ENCODE assay signal across 21 cellular contexts in the genomic region with DNA sequence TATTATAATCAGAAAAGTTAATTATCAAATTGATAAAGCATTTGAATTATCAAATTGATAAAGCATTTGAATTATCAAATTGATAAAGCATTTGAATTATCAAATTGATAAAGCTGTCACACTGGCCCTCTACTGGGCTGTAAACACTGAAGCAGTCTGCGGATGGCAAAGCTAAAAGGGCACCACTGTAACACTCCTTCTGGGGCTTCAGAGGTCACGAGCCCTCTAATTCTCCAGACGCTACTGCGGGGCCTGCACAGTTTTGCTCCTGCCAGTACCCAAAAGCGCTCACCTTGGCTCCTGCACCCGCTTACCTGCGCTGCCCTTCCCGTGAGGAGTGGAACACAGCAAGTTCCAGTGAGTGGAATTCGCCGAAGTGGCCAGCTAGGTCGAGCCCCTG.
DNase-seq lines count a peak whose midpoint lies in the region; ATAC-seq, FAIRE-seq and TF ChIP-seq lines count a peak whose summit lies in the region.
"Had no signal": no experiment of that assay in that cellular context is flagged by ENCODE, and none has a peak within 500 bp of the region (broad histone marks: within the 10 kb centered on the region; RNA-seq: fewer than 3 reads in every experiment).

No MANE protein-coding gene starts in this region.

- no peak overlapping the region for H2BK120ac ChIP-seq in H1 (replicated peaks; ENCODE audit: low read depth, low read length)
- H2BK120ac ChIP-seq in mesenchymal stem cell (ENCODE audit: low read depth, low read length): no peak overlapping the region

- H3K79me2 ChIP-seq in PC-9 (ENCODE audit: low read depth): no peaks in the 10 kb centered on the region
- H3K79me2 ChIP-seq in H1 (ENCODE audit: control insufficient read depth in 1 of 2, insufficient read depth in 2 of 2, low read length in 2 of 2): no peaks in the 10 kb centered on the region

- TF ChIP-seq CTCF in PC-9 (conservative IDR thresholded peaks at IDR 0.05) (no peak), H1 (IDR thresholded peaks at IDR 0.05; ENCODE audit: control extremely low read depth in 1 of 3, insufficient read depth in 1 of 3, low read depth in 1 of 3, low read length in 3 of 3) (no peak)

- CTCF ChIA-PET in PC-9 (lab: Charles Lee): no interaction called here
- CTCF ChIA-PET in H1 (lab: Charles Lee; ENCODE audit: partially characterized antibody): no interaction called here

- no peak overlapping the region for H3K18ac ChIP-seq in H1 (ENCODE audit: extremely low read depth, low read length)
- H3K18ac ChIP-seq in mesenchymal stem cell (ENCODE audit: low read depth in 1 of 2, low read length in 2 of 2): no peak overlapping the region

- no peak overlapping the region for H2BK5ac ChIP-seq in H1 (ENCODE audit: low read depth, low read length)
- peak overlapping the region; percentile 3 for H2BK5ac ChIP-seq in mesenchymal stem cell (ENCODE audit: low read depth, low read length, poor library complexity, severe bottlenecking)

- ATAC-seq in GM21526 (IDR thresholded peaks at IDR 0.05; ENCODE audit: low FRiP score, unreplicated experiment): no peak

- no peak for TF ChIP-seq EP300 in H1 (IDR thresholded peaks at IDR 0.05; ENCODE audit: borderline replicate concordance in 1 of 2, low read depth in 2 of 2, low read length in 2 of 2)

- H3K9ac ChIP-seq in H1 (replicated peaks in 1 of 4; ENCODE audit: extremely low read depth in 1 of 4, low read depth in 3 of 4, low read length in 3 of 4) (no peak overlapping the region), mesenchymal stem cell (ENCODE audit: low read length) (no peak overlapping the region)

- no peaks in the 10 kb centered on the region for H3K36me3 ChIP-seq in PC-9 (ENCODE audit: low read depth)
- no peaks in the 10 kb centered on the region for H3K36me3 ChIP-seq in H1 (ENCODE audit: control insufficient read depth in 2 of 4, insufficient read depth in 4 of 4, low read length in 3 of 4)
- H3K36me3 ChIP-seq in mesenchymal stem cell (ENCODE audit: control insufficient read depth in 1 of 2, insufficient read depth in 2 of 2, low read depth in 1 of 2, low read length in 2 of 2): no peaks in the 10 kb centered on the region
- H3K36me3 ChIP-seq: BE2C, HAP-1 had no signal

- H2AFZ ChIP-seq in PC-9 (0 out of 2 replicates have a peak overlapping the region, but pooled peaks have one; percentile 25), H1 (ENCODE audit: low read length) (peak overlapping the region; percentile 77; the same call in 1 of the 2 replicates), mesenchymal stem cell (ENCODE audit: low read depth, low read length) (no peak overlapping the region)

- no TSS peak for BruUV-seq in PC-9 (replicated peaks; lab: Mats Ljungman, UMichigan)

- H3K4me1 ChIP-seq in PC-9 (replicated peaks; ENCODE audit: insufficient read depth): no peaks in the 10 kb centered on the region
- H3K4me1 ChIP-seq in H1 (replicated peaks in 1 of 4; ENCODE audit: control insufficient read depth in 3 of 4, insufficient read depth in 4 of 4, low read length in 3 of 4): no peaks in the 10 kb centered on the region
- no peaks in the 10 kb centered on the region for H3K4me1 ChIP-seq in mesenchymal stem cell (ENCODE audit: control insufficient read depth, insufficient read depth, low read depth, low read length)
- H3K4me1 ChIP-seq: BE2C, HAP-1 had no signal

- no peak for TF ChIP-seq POLR2A in H1 (IDR thresholded peaks at IDR 0.05; ENCODE audit: control extremely low read depth in 1 of 2, low read depth in 2 of 2, low read length in 2 of 2)

- H3K14ac ChIP-seq in H1 (ENCODE audit: insufficient read length) (no peak overlapping the region), mesenchymal stem cell (ENCODE audit: low read length in 2 of 2) (no peak overlapping the region)

- H2BK12ac ChIP-seq in H1 (ENCODE audit: low read depth, low read length) (no peak overlapping the region; the same call in 1 of the 2 replicates), mesenchymal stem cell (ENCODE audit: low read length in 2 of 2) (no peak overlapping the region)

- H3K56ac ChIP-seq in H1 (replicated peaks; ENCODE audit: insufficient read length, low read depth, low read length): no peak overlapping the region

- TF ChIP-seq RAD21 in H1 (IDR thresholded peaks at IDR 0.05 in 1 of 2, conservative IDR thresholded peaks at IDR 0.05 in 1 of 2; ENCODE audit: low read depth in 2 of 2, low read length in 2 of 2): 0 out of 4 replicates have a peak, but pooled peaks of 1 of the 2 experiments have one; percentile 2

- no peak overlapping the region for H3K23ac ChIP-seq in H1 (ENCODE audit: insufficient read length)
- H3K23ac ChIP-seq in mesenchymal stem cell (ENCODE audit: low read length in 2 of 2): no peak overlapping the region

- H3K4me3 ChIP-seq in PC-9 (no peak overlapping the region), H1 (ENCODE audit: extremely low read depth in 1 of 4, insufficient read depth in 2 of 4, low read depth in 3 of 4, low read length in 4 of 4) (no peak overlapping the region), mesenchymal stem cell (ENCODE audit: insufficient read depth in 1 of 2, low read depth in 1 of 2, low read length in 2 of 2) (no peak overlapping the region)
- H3K4me3 ChIP-seq: HAP-1 had no signal

- H4K91ac ChIP-seq in H1 (replicated peaks; ENCODE audit: insufficient read length, low read length): no peak overlapping the region
- no peak overlapping the region for H4K91ac ChIP-seq in mesenchymal stem cell (ENCODE audit: low read length)

- H2BK15ac ChIP-seq in H1 (ENCODE audit: low read length): no peak overlapping the region
- H2BK15ac ChIP-seq in mesenchymal stem cell (ENCODE audit: low read depth, poor library complexity, severe bottlenecking): no peak overlapping the region

- H4K8ac ChIP-seq in H1 (ENCODE audit: extremely low read depth, insufficient read depth, low read length) (no peak overlapping the region), mesenchymal stem cell (ENCODE audit: low read length) (peak overlapping the region; percentile 4)

- H3K4ac ChIP-seq in H1 (replicated peaks; ENCODE audit: insufficient read length, low read depth, low read length) (no peak overlapping the region), mesenchymal stem cell (ENCODE audit: low read depth in 1 of 2, low read length in 2 of 2) (no peak overlapping the region)

- no peak overlapping the region for H3K27ac ChIP-seq in PC-9
- H3K27ac ChIP-seq in H1 (ENCODE audit: low read depth, low read length): no peak overlapping the region; the same call in 1 of the 2 replicates
- H3K27ac ChIP-seq in mesenchymal stem cell (ENCODE audit: low read length, poor library complexity, severe bottlenecking): no peak overlapping the region

- H3K27me3 ChIP-seq in PC-9 (ENCODE audit: insufficient read depth, low read depth): no peaks in the 10 kb centered on the region
- H3K27me3 ChIP-seq in H1 (replicated peaks in 1 of 4; ENCODE audit: control insufficient read depth in 3 of 4, extremely low read depth in 1 of 4, insufficient read depth in 3 of 4, low read length in 3 of 4): no peaks in the 10 kb centered on the region
- no peaks in the 10 kb centered on the region for H3K27me3 ChIP-seq in mesenchymal stem cell (ENCODE audit: control insufficient read depth in 1 of 2, insufficient read depth in 1 of 2, low read length in 2 of 2)
- H3K27me3 ChIP-seq: BE2C had no signal

- DNase-seq in PC-9 (no peak), H1 (ENCODE audit: low read depth in 1 of 2, low spot score in 2 of 2) (no peak), mesenchymal stem cell (no peak), NCI-H2081 (lab: John Stamatoyannopoulos, UW) (no peak), globus pallidus (ENCODE audit: low spot score) (no peak)
- DNase-seq in stimulated activated CD4-positive, alpha-beta T cell treated with anti-CD3 and anti-CD28 coated beads, Interleukin-1b, Interleukin-23, amount 100 ng/mL, for 48 hours: no peak
- DNase-seq: ACHN; BE2C; C1 segment of cervical spinal cord; CD4-positive, CD25-positive, alpha-beta regulatory T cell; CD8-positive, alpha-beta memory T cell; COR-L47; DMS 273 treated with DMSO at 0.1 percent for 48 hours; DMS53; DND-41; EL; GOT3 had no signal

- WGBS in H1 (ENCODE audit: extremely low coverage in 1 of 2, insufficient coverage in 1 of 2, insufficient read length in 1 of 2, insufficient replicate concordance in 2 of 2, low coverage in 1 of 2, low lambda C conversion rate in 2 of 2, missing lambda C conversion rate in 1 of 2), 2 experiments: 91% methylated on average over 11 of the region's 11 CpGs; no CpG with 5 or more reads in 1 of the 2 experiments
- 93% methylated on average over 11 of the region's 11 CpGs for WGBS in mesenchymal stem cell

- H3K79me1 ChIP-seq in H1 (ENCODE audit: low read depth, low read length) (no peaks in the 10 kb centered on the region), mesenchymal stem cell (replicated peaks; ENCODE audit: low read length, poor library complexity, severe bottlenecking) (no peaks in the 10 kb centered on the region)

- H3F3A ChIP-seq in PC-9 (ENCODE audit: insufficient read depth, low read depth): no peaks in the 10 kb centered on the region

- POLR2A ChIA-PET in PC-9 (lab: Charles Lee; ENCODE audit: unreplicated experiment): no interaction called here
- POLR2A ChIA-PET in H1 (lab: Charles Lee; ENCODE audit: partially characterized antibody): no interaction called here

- no peak overlapping the region for H2AK5ac ChIP-seq in H1 (ENCODE audit: low read depth, low read length)
- H2AK5ac ChIP-seq in mesenchymal stem cell (ENCODE audit: low read length, severe bottlenecking): no peak overlapping the region

- no peaks in the 10 kb centered on the region for H3K23me2 ChIP-seq in H1 (ENCODE audit: low read depth, low read length)

- no peak overlapping the region for H2BK20ac ChIP-seq in H1 (ENCODE audit: low read length)

- H3K9me3 ChIP-seq in PC-9 (ENCODE audit: insufficient read depth, low read depth) (peaks cover 20% of the 10 kb centered on the region), H1 (ENCODE audit: insufficient read depth in 2 of 2, low read depth in 1 of 2, low read length in 1 of 2) (peaks cover 0 to 3% of the 10 kb centered on the region in 2 experiments; a peak in 1 of 4 replicates), mesenchymal stem cell (ENCODE audit: control insufficient read depth, low read length) (peaks cover 5% of the 10 kb centered on the region)
- H3K9me3 ChIP-seq: BE2C, HAP-1 had no signal

- intact Hi-C loops in PC-9 (cut with micrococcal nuclease; ENCODE audit: unreplicated experiment): no loop called here

- no peaks in the 10 kb centered on the region for H3K9me2 ChIP-seq in PC-9 (ENCODE audit: insufficient read depth)

- H4K5ac ChIP-seq in H1 (ENCODE audit: insufficient read length, low read depth, low read length): no peak overlapping the region

- H4K20me1 ChIP-seq in PC-9 (ENCODE audit: insufficient read depth): no peaks in the 10 kb centered on the region; the same call in 1 of the 2 replicates
- H4K20me1 ChIP-seq in H1 (replicated peaks in 1 of 2; ENCODE audit: control insufficient read depth in 1 of 2, insufficient read depth in 2 of 2, low read length in 2 of 2): no peaks in the 10 kb centered on the region

- H3K4me2 ChIP-seq in PC-9: no peak overlapping the region
- H3K4me2 ChIP-seq in H1 (ENCODE audit: insufficient read depth in 1 of 2, low read depth in 2 of 2, low read length in 2 of 2): no peak overlapping the region
- no peak overlapping the region for H3K4me2 ChIP-seq in mesenchymal stem cell (ENCODE audit: low read length, poor library complexity, severe bottlenecking)

- no peak for FAIRE-seq in H1 (lab: Jason Lieb, UNC)
- FAIRE-seq: GM12892, GM18507 had no signal

TF ChIP-seq in H1, 55 proteins besides CTCF, POLR2A, EP300 and RAD21:
- no peak for TF ChIP-seq CEBPB (IDR thresholded peaks at IDR 0.05; ENCODE audit: low read depth, low read length)
